ENCODE assay signal across 18 cellular contexts in the genomic region with DNA sequence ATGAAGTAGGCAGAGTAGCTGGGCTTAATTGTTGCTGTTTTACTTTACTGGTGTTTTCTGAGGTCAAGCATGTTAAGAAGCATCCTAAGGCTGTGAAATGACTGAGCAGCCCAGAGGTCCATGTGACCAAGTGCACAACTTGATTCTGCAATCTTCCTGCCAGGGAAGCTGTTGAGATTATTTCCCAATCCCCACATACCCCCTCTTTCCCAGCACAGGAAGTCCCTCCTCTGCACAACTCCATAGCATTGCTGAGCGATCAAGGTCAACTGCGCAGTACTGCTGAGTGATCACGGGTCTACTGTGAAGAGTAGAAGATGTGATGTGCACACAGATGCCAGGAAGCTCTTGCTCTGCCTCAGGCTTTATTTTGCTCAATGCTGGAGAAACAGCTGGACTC.
DNase-seq lines count a peak whose midpoint lies in the region; ATAC-seq and TF ChIP-seq lines count a peak whose summit lies in the region.
"Had no signal": no experiment of that assay in that cellular context is flagged by ENCODE, and none has a peak within 500 bp of the region (broad histone marks: within the 10 kb centered on the region; RNA-seq: fewer than 3 reads in every experiment).

No MANE protein-coding gene starts in this region.

- POLR2A ChIA-PET in WTC11 (lab: Charles Lee): no interaction called here

- no peak overlapping the region for H3K27ac Mint-ChIP-seq in WTC11
- H3K27ac Mint-ChIP-seq: IgD-negative memory B cell, T-cell had no signal

- peak; percentile 2 for DNase-seq in AG09319 (ENCODE audit: extremely low read depth, low read depth)
- peak; percentile 97 for DNase-seq in GF-D8 (lab: John Stamatoyannopoulos, UW)
- peak; percentile 58 for DNase-seq in SKM-1 (lab: John Stamatoyannopoulos, UW; ENCODE audit: unreplicated experiment)
- DNase-seq in foreskin melanocyte: peak; percentile 18
- DNase-seq in WTC11 (ENCODE audit: low spot score): no peak
- no peak for DNase-seq in NCI-H2081 (lab: John Stamatoyannopoulos, UW)
- DNase-seq: DMS79 treated with DMSO at 0.1 percent for 48 hours, GM23248, HCEC 1CT, MG63, NCI-H1694 treated with DMSO at 0.1 percent for 48 hours, NCI-H226, T-cell had no signal

- no peaks in the 10 kb centered on the region for H3K27me3 Mint-ChIP-seq in WTC11 (ENCODE audit: low read depth)
- H3K27me3 Mint-ChIP-seq: IgD-negative memory B cell had no signal

- H3K4me3 Mint-ChIP-seq in WTC11: no peak overlapping the region
- H3K4me3 Mint-ChIP-seq: IgD-negative memory B cell, T-cell had no signal

- no peak for TF ChIP-seq CTCF in AG09319 (IDR thresholded peaks at IDR 0.05; ENCODE audit: low read depth, low read length)
- TF ChIP-seq CTCF in WTC11 (IDR thresholded peaks at IDR 0.05): no peak

- CTCF ChIA-PET in WTC11 (lab: Charles Lee): interaction anchor here (1.0 to 2.9 kb wide), 15 partner anchors 10 to 321 kb away, joined by 3 to 17 read pairs (median 4); no protein-coding TSS in a partner anchor

- H3K4me1 Mint-ChIP-seq in WTC11: peaks cover 12% of the 10 kb centered on the region
- H3K4me1 Mint-ChIP-seq: IgD-negative memory B cell, T-cell had no signal

- H3K36me3 Mint-ChIP-seq in WTC11: peaks cover 15% of the 10 kb centered on the region
- H3K36me3 Mint-ChIP-seq: CD14-positive monocyte, T-cell had no signal

- peaks cover 16% of the 10 kb centered on the region for H3K9me3 Mint-ChIP-seq in WTC11

- ATAC-seq in WTC11 (no peak), HG02885 (IDR thresholded peaks at IDR 0.05; ENCODE audit: poor library complexity, unreplicated experiment) (no peak), GM21737 (IDR thresholded peaks at IDR 0.05; ENCODE audit: unreplicated experiment) (no peak)
- ATAC-seq: Panc1, T-cell had no signal

TF ChIP-seq in WTC11, 78 proteins besides CTCF, POLR2A, EP300 and RAD21 (continues in another document):
- TF ChIP-seq HMGXB4 (CRISPR knock-in tag; IDR thresholded peaks at IDR 0.05) (no peak), NR3C1 (CRISPR knock-in tag; conservative IDR thresholded peaks at IDR 0.05; ENCODE audit: low read depth) (no peak), ZNF425 (CRISPR knock-in tag; conservative IDR thresholded peaks at IDR 0.05) (no peak), ZNF121 (CRISPR knock-in tag; IDR thresholded peaks at IDR 0.05) (no peak), AFF4 (CRISPR knock-in tag; IDR thresholded peaks at IDR 0.05; ENCODE audit: borderline replicate concordance) (no peak), ETV6 (CRISPR knock-in tag; IDR thresholded peaks at IDR 0.05) (no peak)
- TF ChIP-seq, protein P1, sequence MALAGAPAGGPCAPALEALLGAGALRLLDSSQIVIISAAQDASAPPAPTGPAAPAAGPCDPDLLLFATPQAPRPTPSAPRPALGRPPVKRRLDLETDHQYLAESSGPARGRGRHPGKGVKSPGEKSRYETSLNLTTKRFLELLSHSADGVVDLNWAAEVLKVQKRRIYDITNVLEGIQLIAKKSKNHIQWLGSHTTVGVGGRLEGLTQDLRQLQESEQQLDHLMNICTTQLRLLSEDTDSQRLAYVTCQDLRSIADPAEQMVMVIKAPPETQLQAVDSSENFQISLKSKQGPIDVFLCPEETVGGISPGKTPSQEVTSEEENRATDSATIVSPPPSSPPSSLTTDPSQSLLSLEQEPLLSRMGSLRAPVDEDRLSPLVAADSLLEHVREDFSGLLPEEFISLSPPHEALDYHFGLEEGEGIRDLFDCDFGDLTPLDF (CRISPR knock-in tag; IDR thresholded peaks at IDR 0.05): no peak
- TF ChIP-seq, protein P2, sequence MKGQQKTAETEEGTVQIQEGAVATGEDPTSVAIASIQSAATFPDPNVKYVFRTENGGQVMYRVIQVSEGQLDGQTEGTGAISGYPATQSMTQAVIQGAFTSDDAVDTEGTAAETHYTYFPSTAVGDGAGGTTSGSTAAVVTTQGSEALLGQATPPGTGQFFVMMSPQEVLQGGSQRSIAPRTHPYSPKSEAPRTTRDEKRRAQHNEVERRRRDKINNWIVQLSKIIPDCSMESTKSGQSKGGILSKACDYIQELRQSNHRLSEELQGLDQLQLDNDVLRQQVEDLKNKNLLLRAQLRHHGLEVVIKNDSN (CRISPR knock-in tag; IDR thresholded peaks at IDR 0.05): no peak
- TF ChIP-seq, protein P3, sequence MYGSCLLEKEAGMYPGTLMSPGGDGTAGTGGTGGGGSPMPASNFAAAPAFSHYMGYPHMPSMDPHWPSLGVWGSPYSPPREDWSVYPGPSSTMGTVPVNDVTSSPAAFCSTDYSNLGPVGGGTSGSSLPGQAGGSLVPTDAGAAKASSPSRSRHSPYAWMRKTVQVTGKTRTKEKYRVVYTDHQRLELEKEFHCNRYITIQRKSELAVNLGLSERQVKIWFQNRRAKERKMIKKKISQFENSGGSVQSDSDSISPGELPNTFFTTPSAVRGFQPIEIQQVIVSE (CRISPR knock-in tag; IDR thresholded peaks at IDR 0.05; ENCODE audit: borderline replicate concordance): no peak

Comparison
In these comparisons a context has a peak if more than half of its experiments do, and no peak if none do; other contexts are left out.
1. DNase-seq: peak in AG09319 (single experiment), GF-D8 (single experiment), SKM-1 (single experiment) and foreskin melanocyte (single experiment); none in WTC11 (single experiment) and NCI-H2081 (0 of 2).